ENCODE assay signal across 17 cellular contexts in the genomic region with DNA sequence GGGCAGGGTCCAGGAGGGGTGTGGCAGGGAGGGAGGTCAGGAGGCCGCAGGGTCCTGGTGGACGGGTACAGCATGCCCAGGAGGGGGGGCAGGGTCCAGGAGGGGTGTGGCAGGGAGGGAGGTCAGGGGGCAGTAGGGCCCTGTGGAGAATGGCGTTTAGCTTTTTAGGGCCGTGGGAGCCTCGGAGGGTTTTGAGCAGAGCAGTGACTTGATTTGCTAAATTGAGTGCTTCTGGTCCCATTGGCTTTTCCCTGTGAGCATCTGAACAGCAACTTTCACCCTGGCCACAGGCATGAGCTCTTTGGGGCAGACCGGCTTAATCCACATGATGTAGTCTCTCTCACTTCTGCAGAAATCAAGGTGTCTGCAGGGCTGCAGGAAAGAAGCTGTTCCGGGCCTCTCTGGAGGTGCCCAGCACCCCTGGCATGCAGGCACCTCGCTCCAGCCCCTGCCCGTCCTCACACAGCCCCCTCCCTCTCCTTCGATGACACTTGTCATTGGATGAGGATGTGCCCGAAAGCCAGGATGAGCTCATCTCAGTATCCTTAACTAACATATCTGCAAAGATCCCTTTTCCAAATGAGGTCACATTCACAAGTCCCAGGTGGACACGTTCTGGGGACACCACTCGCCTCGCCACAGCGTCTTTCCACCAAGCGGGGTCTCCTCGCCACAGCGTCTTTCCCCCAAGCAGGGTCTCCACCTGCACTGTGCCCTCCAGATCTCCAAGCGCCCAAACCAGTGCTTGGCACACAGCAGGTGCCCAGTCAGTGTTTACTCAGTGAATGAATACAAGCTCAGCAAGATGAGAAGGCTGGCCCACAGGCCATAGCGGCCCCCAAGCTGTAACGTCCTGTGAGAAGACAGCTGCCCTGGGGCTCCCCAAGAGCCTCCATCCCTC.
A peak's percentile ranks its signal among the peaks of the same experiment; 100 is the strongest.
DNase-seq lines count a peak whose midpoint lies in the region; ATAC-seq and TF ChIP-seq lines count a peak whose summit lies in the region.
"Had no signal": no experiment of that assay in that cellular context is flagged by ENCODE, and none has a peak within 500 bp of the region (broad histone marks: within the 10 kb centered on the region; RNA-seq: fewer than 3 reads in every experiment).

No MANE protein-coding gene starts in this region.

- no peaks in the 10 kb centered on the region for H3K36me3 Mint-ChIP-seq in activated naive CD8-positive, alpha-beta T cell treated with anti-CD3 and anti-CD28 coated beads, Interleukin-2, amount 10 ng/mL, durations not matched to agents 7 days and 5 days
- no peaks in the 10 kb centered on the region for H3K36me3 Mint-ChIP-seq in activated naive CD8-positive, alpha-beta T cell treated with anti-CD3 and anti-CD28 coated beads, Interleukin-2, amount 50 U/mL, for 24 hours (ENCODE audit: low read depth)
- no peaks in the 10 kb centered on the region for H3K36me3 Mint-ChIP-seq in type B pancreatic cell

- H3K4me3 Mint-ChIP-seq in activated naive CD8-positive, alpha-beta T cell treated with anti-CD3 and anti-CD28 coated beads, Interleukin-2, amount 10 ng/mL, durations not matched to agents 7 days and 5 days, result no peak overlapping the region
- H3K4me3 Mint-ChIP-seq in activated naive CD8-positive, alpha-beta T cell treated with anti-CD3 and anti-CD28 coated beads, Interleukin-2, amount 50 U/mL, for 24 hours, result no peak overlapping the region
- no peak overlapping the region for H3K4me3 Mint-ChIP-seq in type B pancreatic cell
- no peak overlapping the region for H3K4me3 Mint-ChIP-seq in stimulated activated naive CD8-positive, alpha-beta T cell treated with anti-CD3 and anti-CD28 coated beads, Interleukin-15, amount 100 ng/mL, for 72 hours
- H3K4me3 Mint-ChIP-seq: activated CD4-positive, alpha-beta T cell treated with anti-CD3 and anti-CD28 coated beads, Interleukin-2, amount 10 ng/mL, durations not matched to agents 7 days and 5 days; activated T-helper 1 cell treated with anti-CD3 and anti-CD28 coated beads, Interleukin-12 subunit alpha, Interleukin-12 subunit beta, Interleukin-2, Interleukin-4 antibody, amounts not matched to agents 30 ng/mL and 10 ng/mL and 1 ng/mL, durations not matched to agents 14 hours and 24 hours and 36 hours had no signal

- H3K9me3 Mint-ChIP-seq in activated naive CD8-positive, alpha-beta T cell treated with anti-CD3 and anti-CD28 coated beads, Interleukin-2, amount 10 ng/mL, durations not matched to agents 7 days and 5 days, result no peaks in the 10 kb centered on the region
- no peaks in the 10 kb centered on the region for H3K9me3 Mint-ChIP-seq in activated naive CD8-positive, alpha-beta T cell treated with anti-CD3 and anti-CD28 coated beads, Interleukin-2, amount 50 U/mL, for 24 hours
- H3K9me3 Mint-ChIP-seq in type B pancreatic cell, result no peaks in the 10 kb centered on the region
- no peaks in the 10 kb centered on the region for H3K9me3 Mint-ChIP-seq in stimulated activated naive CD8-positive, alpha-beta T cell treated with anti-CD3 and anti-CD28 coated beads, Interleukin-15, amount 100 ng/mL, for 72 hours
- H3K9me3 Mint-ChIP-seq: activated CD4-positive, alpha-beta T cell treated with anti-CD3 and anti-CD28 coated beads, Interleukin-2, amount 10 ng/mL, durations not matched to agents 7 days and 5 days; activated T-helper 1 cell treated with anti-CD3 and anti-CD28 coated beads, Interleukin-12 subunit alpha, Interleukin-12 subunit beta, Interleukin-2, Interleukin-4 antibody, amounts not matched to agents 30 ng/mL and 10 ng/mL and 1 ng/mL, durations not matched to agents 14 hours and 24 hours and 36 hours had no signal

- TF ChIP-seq CTCF in type B pancreatic cell (conservative IDR thresholded peaks at IDR 0.05), result no peak

- H3K27me3 Mint-ChIP-seq in activated naive CD8-positive, alpha-beta T cell treated with anti-CD3 and anti-CD28 coated beads, Interleukin-2, amount 10 ng/mL, durations not matched to agents 7 days and 5 days, result peaks cover 8% of the 10 kb centered on the region
- peaks cover 17% of the 10 kb centered on the region for H3K27me3 Mint-ChIP-seq in activated naive CD8-positive, alpha-beta T cell treated with anti-CD3 and anti-CD28 coated beads, Interleukin-2, amount 50 U/mL, for 24 hours
- H3K27me3 Mint-ChIP-seq in type B pancreatic cell, result peaks cover 4% of the 10 kb centered on the region
- peaks cover 18% of the 10 kb centered on the region for H3K27me3 Mint-ChIP-seq in stimulated activated naive CD8-positive, alpha-beta T cell treated with anti-CD3 and anti-CD28 coated beads, Interleukin-15, amount 100 ng/mL, for 72 hours
- H3K27me3 Mint-ChIP-seq: activated CD4-positive, alpha-beta T cell treated with anti-CD3 and anti-CD28 coated beads, Interleukin-2, amount 10 ng/mL, durations not matched to agents 7 days and 5 days had no signal

- no peak for ATAC-seq in activated naive CD8-positive, alpha-beta T cell treated with anti-CD3 and anti-CD28 coated beads, Interleukin-2, amount 10 ng/mL, durations not matched to agents 7 days and 5 days (ENCODE audit: low read depth)
- no peak for ATAC-seq in activated naive CD8-positive, alpha-beta T cell treated with anti-CD3 and anti-CD28 coated beads, Interleukin-2, amount 50 U/mL, for 24 hours
- no peak for ATAC-seq in stimulated activated naive CD8-positive, alpha-beta T cell treated with anti-CD3 and anti-CD28 coated beads, Interleukin-15, amount 100 ng/mL, for 72 hours
- ATAC-seq: pancreas had no signal

- peak overlapping the region; percentile 13 for H3K27ac Mint-ChIP-seq in activated naive CD8-positive, alpha-beta T cell treated with anti-CD3 and anti-CD28 coated beads, Interleukin-2, amount 10 ng/mL, durations not matched to agents 7 days and 5 days
- H3K27ac Mint-ChIP-seq in activated naive CD8-positive, alpha-beta T cell treated with anti-CD3 and anti-CD28 coated beads, Interleukin-2, amount 50 U/mL, for 24 hours, result no peak overlapping the region
- no peak overlapping the region for H3K27ac Mint-ChIP-seq in type B pancreatic cell
- H3K27ac Mint-ChIP-seq in stimulated activated naive CD8-positive, alpha-beta T cell treated with anti-CD3 and anti-CD28 coated beads, Interleukin-15, amount 100 ng/mL, for 72 hours, result no peak overlapping the region
- H3K27ac Mint-ChIP-seq: activated CD4-positive, alpha-beta T cell treated with anti-CD3 and anti-CD28 coated beads, Interleukin-2, amount 10 ng/mL, durations not matched to agents 7 days and 5 days; activated T-helper 1 cell treated with anti-CD3 and anti-CD28 coated beads, Interleukin-12 subunit alpha, Interleukin-12 subunit beta, Interleukin-2, Interleukin-4 antibody, amounts not matched to agents 30 ng/mL and 10 ng/mL and 1 ng/mL, durations not matched to agents 14 hours and 24 hours and 36 hours had no signal

- peak; percentile 19 for DNase-seq in activated naive CD8-positive, alpha-beta T cell treated with anti-CD3 and anti-CD28 coated beads, Interleukin-2, amount 10 ng/mL, durations not matched to agents 7 days and 5 days
- no peak for DNase-seq in activated naive CD8-positive, alpha-beta T cell treated with anti-CD3 and anti-CD28 coated beads, Interleukin-2, amount 50 U/mL, for 24 hours
- peak; percentile 7 for DNase-seq in activated CD8-positive, alpha-beta memory T cell treated with anti-CD3 and anti-CD28 coated beads, Interleukin-2, amount 50 U/mL, for 4 hours
- DNase-seq in mesenteric fat pad (ENCODE audit: low spot score), result peak; percentile 80
- DNase-seq in type B pancreatic cell (ENCODE audit: extremely low spot score, unreplicated experiment), result peak; percentile 55
- DNase-seq in stimulated activated naive CD8-positive, alpha-beta T cell treated with anti-CD3 and anti-CD28 coated beads, Interleukin-15, amount 100 ng/mL, for 72 hours, result no peak
- DNase-seq in NCI-H2171 treated with DMSO at 0.1 percent for 48 hours (lab: John Stamatoyannopoulos, UW), result no peak
- DNase-seq in effector CD4-positive, alpha-beta T cell, result no peak
- DNase-seq: ACHN; activated CD4-positive, alpha-beta T cell treated with anti-CD3 and anti-CD28 coated beads, Interleukin-2, amount 10 ng/mL, durations not matched to agents 7 days and 5 days; effector CD8-positive, alpha-beta T cell; GOT3; NCI-H2081; NCI-H524; stimulated activated CD4-positive, alpha-beta T cell treated with anti-CD3 and anti-CD28 coated beads, Interleukin-2, amount 100 ng/mL, for 48 hours had no signal

- H3K4me1 Mint-ChIP-seq in activated naive CD8-positive, alpha-beta T cell treated with anti-CD3 and anti-CD28 coated beads, Interleukin-2, amount 10 ng/mL, durations not matched to agents 7 days and 5 days, result peaks cover 19% of the 10 kb centered on the region
- H3K4me1 Mint-ChIP-seq in activated naive CD8-positive, alpha-beta T cell treated with anti-CD3 and anti-CD28 coated beads, Interleukin-2, amount 50 U/mL, for 24 hours, result peaks cover 26% of the 10 kb centered on the region
- H3K4me1 Mint-ChIP-seq in type B pancreatic cell (ENCODE audit: unreplicated experiment), result peaks cover 5% of the 10 kb centered on the region
- peaks cover 40% of the 10 kb centered on the region for H3K4me1 Mint-ChIP-seq in stimulated activated naive CD8-positive, alpha-beta T cell treated with anti-CD3 and anti-CD28 coated beads, Interleukin-15, amount 100 ng/mL, for 72 hours

- POLR2A ChIA-PET in activated naive CD8-positive, alpha-beta T cell treated with anti-CD3 and anti-CD28 coated beads, Interleukin-2, amount 10 ng/mL, durations not matched to agents 7 days and 5 days (lab: Charles Lee), result no interaction called here

Comparison
In these comparisons a context has a peak if more than half of its experiments do, and no peak if none do; other contexts are left out.
1. DNase-seq: peak in activated naive CD8-positive, alpha-beta T cell treated with anti-CD3 and anti-CD28 coated beads, Interleukin-2, amount 10 ng/mL, durations not matched to agents 7 days and 5 days (single experiment), activated CD8-positive, alpha-beta memory T cell treated with anti-CD3 and anti-CD28 coated beads, Interleukin-2, amount 50 U/mL, for 4 hours (single experiment), mesenteric fat pad (single experiment) and type B pancreatic cell (single experiment); none in activated naive CD8-positive, alpha-beta T cell treated with anti-CD3 and anti-CD28 coated beads, Interleukin-2, amount 50 U/mL, for 24 hours (single experiment), stimulated activated naive CD8-positive, alpha-beta T cell treated with anti-CD3 and anti-CD28 coated beads, Interleukin-15, amount 100 ng/mL, for 72 hours (0 of 2), NCI-H2171 treated with DMSO at 0.1 percent for 48 hours (single experiment) and effector CD4-positive, alpha-beta T cell (single experiment).